Comparison of ENCODE assay signal across 21 cellular contexts in genomic region chr2:24588294-24588693, GRCh38.
DNase-seq lines count a peak whose midpoint lies in the region; ATAC-seq and TF ChIP-seq lines count a peak whose summit lies in the region.
"Had no signal": no experiment of that assay in that cellular context is flagged by ENCODE, and none has a peak within 500 bp of the region (broad histone marks: within the 10 kb centered on the region; RNA-seq: fewer than 3 reads in every experiment).

No MANE protein-coding gene starts in this region.

- intact Hi-C loops in activated CD8-positive, alpha-beta T cell treated with anti-CD3 and anti-CD28 coated beads for 36 hours (cut with micrococcal nuclease), result no loop called here
- intact Hi-C loops in activated T-helper 1 cell treated with anti-CD3 and anti-CD28 coated beads, Interleukin-12 subunit alpha, Interleukin-12 subunit beta, Interleukin-2, Interleukin-4 antibody, amounts not matched to agents 30 ng/mL and 10 ng/mL and 1 ng/mL, durations not matched to agents 14 hours and 24 hours and 36 hours (cut with micrococcal nuclease), result no loop called here

- no peaks in the 10 kb centered on the region for H3K9me3 Mint-ChIP-seq in activated CD8-positive, alpha-beta T cell treated with anti-CD3 and anti-CD28 coated beads for 36 hours
- no peaks in the 10 kb centered on the region for H3K9me3 Mint-ChIP-seq in activated CD8-positive, alpha-beta T cell treated with anti-CD3 and anti-CD28 coated beads, Interleukin-2, amount 10 ng/mL, durations not matched to agents 7 days and 5 days (ENCODE audit: insufficient read depth)
- H3K9me3 Mint-ChIP-seq in activated T-helper 1 cell treated with anti-CD3 and anti-CD28 coated beads, Interleukin-12 subunit alpha, Interleukin-12 subunit beta, Interleukin-2, Interleukin-4 antibody, amounts not matched to agents 30 ng/mL and 10 ng/mL and 1 ng/mL, durations not matched to agents 14 hours and 24 hours and 36 hours, result peaks cover 5% of the 10 kb centered on the region
- peaks cover 1% of the 10 kb centered on the region for H3K9me3 Mint-ChIP-seq in memory B cell
- no peaks in the 10 kb centered on the region for H3K9me3 Mint-ChIP-seq in stimulated activated memory B cell treated with anti-CD40 and anti-IgM and Interleukin-4, amounts not matched to agents 10 μg/mL and 1 μg/mL and 100 μg/mL, for 72 hours
- H3K9me3 Mint-ChIP-seq: CD8-positive, alpha-beta T cell had no signal

- no peak for TF ChIP-seq CTCF in activated CD8-positive, alpha-beta T cell treated with anti-CD3 and anti-CD28 coated beads for 36 hours (IDR thresholded peaks at IDR 0.05)

- peaks cover 27% of the 10 kb centered on the region for H3K36me3 Mint-ChIP-seq in activated CD8-positive, alpha-beta T cell treated with anti-CD3 and anti-CD28 coated beads for 36 hours (ENCODE audit: low read depth)
- H3K36me3 Mint-ChIP-seq in activated CD8-positive, alpha-beta T cell treated with anti-CD3 and anti-CD28 coated beads, Interleukin-2, amount 10 ng/mL, durations not matched to agents 7 days and 5 days (ENCODE audit: low read depth), result peaks cover 4% of the 10 kb centered on the region
- H3K36me3 Mint-ChIP-seq in activated T-helper 1 cell treated with anti-CD3 and anti-CD28 coated beads, Interleukin-12 subunit alpha, Interleukin-12 subunit beta, Interleukin-2, Interleukin-4 antibody, amounts not matched to agents 30 ng/mL and 10 ng/mL and 1 ng/mL, durations not matched to agents 14 hours and 24 hours and 36 hours (ENCODE audit: low read depth), result peaks cover 25% of the 10 kb centered on the region
- peaks cover 21% of the 10 kb centered on the region for H3K36me3 Mint-ChIP-seq in memory B cell
- H3K36me3 Mint-ChIP-seq in stimulated activated memory B cell treated with anti-CD40 and anti-IgM and Interleukin-4, amounts not matched to agents 10 μg/mL and 1 μg/mL and 100 μg/mL, for 72 hours, result peaks cover 48% of the 10 kb centered on the region

- ATAC-seq in activated CD8-positive, alpha-beta T cell treated with anti-CD3 and anti-CD28 coated beads for 36 hours, result no peak
- ATAC-seq in activated CD8-positive, alpha-beta T cell treated with anti-CD3 and anti-CD28 coated beads, Interleukin-2, amount 10 ng/mL, durations not matched to agents 7 days and 5 days, result no peak
- ATAC-seq in memory B cell (ENCODE audit: low read depth), result no peak
- no peak for ATAC-seq in stimulated activated memory B cell treated with anti-CD40 and anti-IgM and Interleukin-4, amounts not matched to agents 10 μg/mL and 1 μg/mL and 100 μg/mL, for 72 hours
- ATAC-seq in HG03521 (IDR thresholded peaks at IDR 0.05; ENCODE audit: unreplicated experiment), result no peak
- ATAC-seq: CD8-positive, alpha-beta T cell had no signal

- peak overlapping the region; percentile 8 for H3K27ac Mint-ChIP-seq in activated CD8-positive, alpha-beta T cell treated with anti-CD3 and anti-CD28 coated beads for 36 hours
- H3K27ac Mint-ChIP-seq in activated CD8-positive, alpha-beta T cell treated with anti-CD3 and anti-CD28 coated beads, Interleukin-2, amount 10 ng/mL, durations not matched to agents 7 days and 5 days, result no peak overlapping the region
- H3K27ac Mint-ChIP-seq in activated T-helper 1 cell treated with anti-CD3 and anti-CD28 coated beads, Interleukin-12 subunit alpha, Interleukin-12 subunit beta, Interleukin-2, Interleukin-4 antibody, amounts not matched to agents 30 ng/mL and 10 ng/mL and 1 ng/mL, durations not matched to agents 14 hours and 24 hours and 36 hours, result peak overlapping the region; percentile 31
- H3K27ac Mint-ChIP-seq in memory B cell, result peak overlapping the region; percentile 76
- H3K27ac Mint-ChIP-seq in stimulated activated memory B cell treated with anti-CD40 and anti-IgM and Interleukin-4, amounts not matched to agents 10 μg/mL and 1 μg/mL and 100 μg/mL, for 72 hours, result peak overlapping the region; percentile 59
- H3K27ac Mint-ChIP-seq: CD8-positive, alpha-beta T cell had no signal

- H3K4me3 Mint-ChIP-seq in activated CD8-positive, alpha-beta T cell treated with anti-CD3 and anti-CD28 coated beads for 36 hours, result no peak overlapping the region
- no peak overlapping the region for H3K4me3 Mint-ChIP-seq in activated CD8-positive, alpha-beta T cell treated with anti-CD3 and anti-CD28 coated beads, Interleukin-2, amount 10 ng/mL, durations not matched to agents 7 days and 5 days
- H3K4me3 Mint-ChIP-seq in activated T-helper 1 cell treated with anti-CD3 and anti-CD28 coated beads, Interleukin-12 subunit alpha, Interleukin-12 subunit beta, Interleukin-2, Interleukin-4 antibody, amounts not matched to agents 30 ng/mL and 10 ng/mL and 1 ng/mL, durations not matched to agents 14 hours and 24 hours and 36 hours, result no peak overlapping the region
- H3K4me3 Mint-ChIP-seq in memory B cell, result no peak overlapping the region
- H3K4me3 Mint-ChIP-seq in stimulated activated memory B cell treated with anti-CD40 and anti-IgM and Interleukin-4, amounts not matched to agents 10 μg/mL and 1 μg/mL and 100 μg/mL, for 72 hours, result no peak overlapping the region
- H3K4me3 Mint-ChIP-seq: CD8-positive, alpha-beta T cell had no signal

- no peaks in the 10 kb centered on the region for H3K27me3 Mint-ChIP-seq in activated CD8-positive, alpha-beta T cell treated with anti-CD3 and anti-CD28 coated beads for 36 hours
- no peaks in the 10 kb centered on the region for H3K27me3 Mint-ChIP-seq in activated CD8-positive, alpha-beta T cell treated with anti-CD3 and anti-CD28 coated beads, Interleukin-2, amount 10 ng/mL, durations not matched to agents 7 days and 5 days (ENCODE audit: low read depth)
- H3K27me3 Mint-ChIP-seq in activated T-helper 1 cell treated with anti-CD3 and anti-CD28 coated beads, Interleukin-12 subunit alpha, Interleukin-12 subunit beta, Interleukin-2, Interleukin-4 antibody, amounts not matched to agents 30 ng/mL and 10 ng/mL and 1 ng/mL, durations not matched to agents 14 hours and 24 hours and 36 hours (ENCODE audit: insufficient read depth), result no peaks in the 10 kb centered on the region
- no peaks in the 10 kb centered on the region for H3K27me3 Mint-ChIP-seq in memory B cell
- no peaks in the 10 kb centered on the region for H3K27me3 Mint-ChIP-seq in stimulated activated memory B cell treated with anti-CD40 and anti-IgM and Interleukin-4, amounts not matched to agents 10 μg/mL and 1 μg/mL and 100 μg/mL, for 72 hours

- CTCF ChIA-PET in activated CD8-positive, alpha-beta T cell treated with anti-CD3 and anti-CD28 coated beads for 36 hours (lab: Charles Lee), result interaction anchor here (0.9 to 3.0 kb wide), 2 partner anchors 10 to 24 kb away, joined by 3 to 11 read pairs; no protein-coding TSS in a partner anchor
- CTCF ChIA-PET in activated CD8-positive, alpha-beta T cell treated with anti-CD3 and anti-CD28 coated beads, Interleukin-2, amount 10 ng/mL, durations not matched to agents 7 days and 5 days (lab: Charles Lee), result interaction anchor here (1.4 kb wide), 1 partner anchor 9 kb away, joined by 4 read pairs; no protein-coding TSS in a partner anchor

- H3K4me1 Mint-ChIP-seq in activated CD8-positive, alpha-beta T cell treated with anti-CD3 and anti-CD28 coated beads for 36 hours (ENCODE audit: low read depth), result peaks cover 45% of the 10 kb centered on the region
- H3K4me1 Mint-ChIP-seq in activated CD8-positive, alpha-beta T cell treated with anti-CD3 and anti-CD28 coated beads, Interleukin-2, amount 10 ng/mL, durations not matched to agents 7 days and 5 days (ENCODE audit: low read depth), result peaks cover 11% of the 10 kb centered on the region
- peaks cover 46% of the 10 kb centered on the region for H3K4me1 Mint-ChIP-seq in activated T-helper 1 cell treated with anti-CD3 and anti-CD28 coated beads, Interleukin-12 subunit alpha, Interleukin-12 subunit beta, Interleukin-2, Interleukin-4 antibody, amounts not matched to agents 30 ng/mL and 10 ng/mL and 1 ng/mL, durations not matched to agents 14 hours and 24 hours and 36 hours (ENCODE audit: low read depth)
- peaks cover 13% of the 10 kb centered on the region for H3K4me1 Mint-ChIP-seq in memory B cell
- peaks cover 29% of the 10 kb centered on the region for H3K4me1 Mint-ChIP-seq in stimulated activated memory B cell treated with anti-CD40 and anti-IgM and Interleukin-4, amounts not matched to agents 10 μg/mL and 1 μg/mL and 100 μg/mL, for 72 hours

- DNase-seq in activated CD8-positive, alpha-beta T cell treated with anti-CD3 and anti-CD28 coated beads for 36 hours, result no peak
- no peak for DNase-seq in activated CD8-positive, alpha-beta T cell treated with anti-CD3 and anti-CD28 coated beads, Interleukin-2, amount 10 ng/mL, durations not matched to agents 7 days and 5 days
- DNase-seq in activated T-helper 1 cell treated with anti-CD3 and anti-CD28 coated beads, Interleukin-12 subunit alpha, Interleukin-12 subunit beta, Interleukin-2, Interleukin-4 antibody, amounts not matched to agents 30 ng/mL and 10 ng/mL and 1 ng/mL, durations not matched to agents 14 hours and 24 hours and 36 hours (ENCODE audit: low spot score), result no peak
- DNase-seq in memory B cell (ENCODE audit: low spot score in 2 of 2) (no peak), activated gamma-delta T cell (lab: John Stamatoyannopoulos, UW) (no peak)
- DNase-seq: AML-193; C1 segment of cervical spinal cord; CD8-positive, alpha-beta T cell; DMS53; GDM1; GOT3; HCEC 1CT; IMR-90; NCI-H1105; NCI-H146; NCI-H2029; NCI-H526; OCI-M1; SJCRH30 had no signal

- POLR2A ChIA-PET in activated CD8-positive, alpha-beta T cell treated with anti-CD3 and anti-CD28 coated beads for 36 hours (lab: Charles Lee), result interaction anchor here (1.3 kb wide), 1 partner anchor 26 kb away, joined by 3 read pairs; no protein-coding TSS in a partner anchor
- POLR2A ChIA-PET in activated CD8-positive, alpha-beta T cell treated with anti-CD3 and anti-CD28 coated beads, Interleukin-2, amount 10 ng/mL, durations not matched to agents 7 days and 5 days (lab: Charles Lee), result no interaction called here
